10 cellular contexts compared by ENCODE assay signal in genomic region chr3:11567516-11568467, GRCh38.
DNase-seq lines count a peak whose midpoint lies in the region; ATAC-seq, FAIRE-seq and TF ChIP-seq lines count a peak whose summit lies in the region.
"Had no signal": no experiment of that assay in that cellular context is flagged by ENCODE, and none has a peak within 500 bp of the region (broad histone marks: within the 10 kb centered on the region; RNA-seq: fewer than 3 reads in every experiment).

No MANE protein-coding gene starts in this region.

- H3K18ac ChIP-seq in mesenchymal stem cell (ENCODE audit: low read depth in 1 of 2, low read length in 2 of 2), result peak overlapping the region; percentile 98 to 100

- H3K4me1 ChIP-seq in mesenchymal stem cell (ENCODE audit: control insufficient read depth, insufficient read depth, low read depth, low read length) (peaks cover 46% of the 10 kb centered on the region), upper lobe of left lung (peaks cover 14 to 43% (median 23%) of the 10 kb centered on the region in 4 donors), SJCRH30 (peaks cover 11% of the 10 kb centered on the region)

- no peak overlapping the region for H3K4me3 ChIP-seq in bronchial epithelial cell (ENCODE audit: low read depth, low read length)
- peak overlapping the region; percentile 49 to 69 for H3K4me3 ChIP-seq in mesenchymal stem cell (ENCODE audit: insufficient read depth in 1 of 2, low read depth in 1 of 2, low read length in 2 of 2)
- H3K4me3 ChIP-seq in upper lobe of left lung, result no peak overlapping the region
- no peak overlapping the region for H3K4me3 ChIP-seq in SJCRH30
- H3K4me3 ChIP-seq: BLaER1 had no signal

- CTCF ChIA-PET in activated naive CD4-positive, alpha-beta T cell treated with anti-CD3 and anti-CD28 coated beads, Interleukin-2, amount 10 ng/mL, durations not matched to agents 7 days and 5 days (lab: Charles Lee), result no interaction called here
- CTCF ChIA-PET in HEK293T (lab: Yijun Ruan, JAX), result no interaction called here

- WGBS in mesenchymal stem cell, result 75% methylated on average over 27 of the region's 27 CpGs
- WGBS in upper lobe of left lung, 2 donors, result 94% methylated on average over 18 to 27 of the region's 27 CpGs

- H3K36me3 ChIP-seq in bronchial epithelial cell (ENCODE audit: control insufficient read depth, insufficient read depth, low read length) (peaks cover 17% of the 10 kb centered on the region), mesenchymal stem cell (ENCODE audit: control insufficient read depth in 1 of 2, insufficient read depth in 2 of 2, low read depth in 1 of 2, low read length in 2 of 2) (peaks cover 52 to 64% of the 10 kb centered on the region in 2 experiments), upper lobe of left lung (peaks cover 0 to 39% (median 17%) of the 10 kb centered on the region in 4 donors), SJCRH30 (peaks cover 18% of the 10 kb centered on the region)

- no peaks in the 10 kb centered on the region for H3K27me3 Mint-ChIP-seq in activated naive CD4-positive, alpha-beta T cell treated with anti-CD3 and anti-CD28 coated beads, Interleukin-2, amount 10 ng/mL, durations not matched to agents 7 days and 5 days

- ATAC-seq in upper lobe of left lung (ENCODE audit: low FRiP score in 2 of 2) (peak in 1 of 2 donors; percentile 47), GM19395 (IDR thresholded peaks at IDR 0.05; ENCODE audit: unreplicated experiment) (no peak)

- H3K27ac ChIP-seq in mesenchymal stem cell (ENCODE audit: low read length, poor library complexity, severe bottlenecking), result peak overlapping the region; percentile 99
- H3K27ac ChIP-seq in upper lobe of left lung, result peak overlapping the region; percentile 65 to 83 (median 74)
- no peak overlapping the region for H3K27ac ChIP-seq in SJCRH30
- H3K27ac ChIP-seq: BLaER1 had no signal

- no peaks in the 10 kb centered on the region for H3K4me1 Mint-ChIP-seq in activated naive CD4-positive, alpha-beta T cell treated with anti-CD3 and anti-CD28 coated beads, Interleukin-2, amount 10 ng/mL, durations not matched to agents 7 days and 5 days

- H3K9ac ChIP-seq in mesenchymal stem cell (ENCODE audit: low read length), result peak overlapping the region; percentile 95
- H3K9ac ChIP-seq: BLaER1 had no signal

- H3K79me1 ChIP-seq in mesenchymal stem cell (replicated peaks; ENCODE audit: low read length, poor library complexity, severe bottlenecking), result peaks cover 22% of the 10 kb centered on the region

- H2BK12ac ChIP-seq in mesenchymal stem cell (ENCODE audit: low read length in 2 of 2), result peak overlapping the region; percentile 72 to 100

- H3K27me3 ChIP-seq in bronchial epithelial cell (ENCODE audit: control insufficient read depth, insufficient read depth, low read length) (no peaks in the 10 kb centered on the region), mesenchymal stem cell (ENCODE audit: control insufficient read depth in 1 of 2, insufficient read depth in 1 of 2, low read length in 2 of 2) (no peaks in the 10 kb centered on the region), upper lobe of left lung (no peaks in the 10 kb centered on the region), SJCRH30 (no peaks in the 10 kb centered on the region)
- H3K27me3 ChIP-seq: BLaER1 had no signal

- no peak for TF ChIP-seq POLR2A in upper lobe of left lung (IDR thresholded peaks at IDR 0.05)

- H3K9me3 Mint-ChIP-seq in activated naive CD4-positive, alpha-beta T cell treated with anti-CD3 and anti-CD28 coated beads, Interleukin-2, amount 10 ng/mL, durations not matched to agents 7 days and 5 days, result no peaks in the 10 kb centered on the region

- H3K27ac Mint-ChIP-seq in activated naive CD4-positive, alpha-beta T cell treated with anti-CD3 and anti-CD28 coated beads, Interleukin-2, amount 10 ng/mL, durations not matched to agents 7 days and 5 days, result no peak overlapping the region

- no peak for TF ChIP-seq CTCF in bronchial epithelial cell (IDR thresholded peaks at IDR 0.05; ENCODE audit: insufficient read depth, low read length, severe bottlenecking)
- no peak for TF ChIP-seq CTCF in upper lobe of left lung (IDR thresholded peaks at IDR 0.05)

- H3K4me3 Mint-ChIP-seq in activated naive CD4-positive, alpha-beta T cell treated with anti-CD3 and anti-CD28 coated beads, Interleukin-2, amount 10 ng/mL, durations not matched to agents 7 days and 5 days, result no peak overlapping the region

- peak overlapping the region in 1 of 2 experiments; percentile 100 for H3K14ac ChIP-seq in mesenchymal stem cell (ENCODE audit: low read length in 2 of 2)

- peak overlapping the region; percentile 99 for H4K91ac ChIP-seq in mesenchymal stem cell (ENCODE audit: low read length)

- peaks cover 18% of the 10 kb centered on the region for H3K36me3 Mint-ChIP-seq in activated naive CD4-positive, alpha-beta T cell treated with anti-CD3 and anti-CD28 coated beads, Interleukin-2, amount 10 ng/mL, durations not matched to agents 7 days and 5 days

- no peaks in the 10 kb centered on the region for H3K9me3 ChIP-seq in mesenchymal stem cell (ENCODE audit: control insufficient read depth, low read length)
- H3K9me3 ChIP-seq in upper lobe of left lung, result no peaks in the 10 kb centered on the region
- no peaks in the 10 kb centered on the region for H3K9me3 ChIP-seq in SJCRH30 (replicated peaks)
- H3K9me3 ChIP-seq: BLaER1 had no signal

- H2AK5ac ChIP-seq in mesenchymal stem cell (ENCODE audit: low read length, severe bottlenecking), result peak overlapping the region; percentile 65

- FAIRE-seq in bronchial epithelial cell (lab: Jason Lieb, UNC), result no peak

- no peak overlapping the region for H2AFZ ChIP-seq in mesenchymal stem cell (ENCODE audit: low read depth, low read length)

- peak; percentile 12 for DNase-seq in activated naive CD4-positive, alpha-beta T cell treated with anti-CD3 and anti-CD28 coated beads, Interleukin-2, amount 10 ng/mL, durations not matched to agents 7 days and 5 days
- no peak for DNase-seq in activated naive CD4-positive, alpha-beta T cell treated with Interleukin-2 at 50 U/mL for 16 hours
- DNase-seq in bronchial epithelial cell (ENCODE audit: low read depth), result peak; percentile 71
- DNase-seq in mesenchymal stem cell, result peak; percentile 91
- no peak for DNase-seq in upper lobe of left lung
- DNase-seq in HEK293T (ENCODE audit: extremely low spot score), result no peak
- DNase-seq in SJCRH30, result no peak
- DNase-seq: effector CD8-positive, alpha-beta T cell had no signal

- peak overlapping the region; percentile 92 for H2BK5ac ChIP-seq in mesenchymal stem cell (ENCODE audit: low read depth, low read length, poor library complexity, severe bottlenecking)

- H4K8ac ChIP-seq in mesenchymal stem cell (ENCODE audit: low read length), result peak overlapping the region; percentile 98

- H3K23ac ChIP-seq in mesenchymal stem cell (ENCODE audit: low read length in 2 of 2), result peak overlapping the region in 1 of 2 experiments; percentile 96

- TF ChIP-seq EP300 in upper lobe of left lung (IDR thresholded peaks at IDR 0.05), result no peak

- peak overlapping the region; percentile 94 to 99 for H3K4ac ChIP-seq in mesenchymal stem cell (ENCODE audit: low read depth in 1 of 2, low read length in 2 of 2)

- H3K4me2 ChIP-seq in mesenchymal stem cell (ENCODE audit: low read length, poor library complexity, severe bottlenecking), result peak overlapping the region; percentile 62
- H3K4me2 ChIP-seq: BLaER1 had no signal

- peak overlapping the region; percentile 97 for H2BK15ac ChIP-seq in mesenchymal stem cell (ENCODE audit: low read depth, poor library complexity, severe bottlenecking)

- peak overlapping the region; percentile 97 for H2BK120ac ChIP-seq in mesenchymal stem cell (ENCODE audit: low read depth, low read length)

- POLR2A ChIA-PET in HEK293T (lab: Yijun Ruan, JAX), result no interaction called here

TF ChIP-seq in HEK293T, 16 proteins besides CTCF, POLR2A, EP300 and RAD21:
- TF ChIP-seq SP1 (IDR thresholded peaks at IDR 0.05), result no peak
- no peak for TF ChIP-seq HDGF (IDR thresholded peaks at IDR 0.05; ENCODE audit: borderline replicate concordance)
- no peak for TF ChIP-seq L3MBTL2 (conservative IDR thresholded peaks at IDR 0.05)
- TF ChIP-seq BHLHE40 (IDR thresholded peaks at IDR 0.05; ENCODE audit: borderline replicate concordance), result no peak
- TF ChIP-seq SUZ12 (IDR thresholded peaks at IDR 0.05), result no peak
- no peak for TF ChIP-seq NFRKB (IDR thresholded peaks at IDR 0.05)
- TF ChIP-seq LEF1 (IDR thresholded peaks at IDR 0.05; ENCODE audit: borderline replicate concordance), result no peak
- TF ChIP-seq ZNF384 (IDR thresholded peaks at IDR 0.05), result no peak
- no peak for TF ChIP-seq FOXK2 (IDR thresholded peaks at IDR 0.05)
- TF ChIP-seq PKNOX1 (IDR thresholded peaks at IDR 0.05), result no peak
- no peak for TF ChIP-seq FOXM1 (IDR thresholded peaks at IDR 0.05; ENCODE audit: borderline replicate concordance)
- TF ChIP-seq ELF4 (IDR thresholded peaks at IDR 0.05), result no peak
- TF ChIP-seq CTBP1 (IDR thresholded peaks at IDR 0.05; ENCODE audit: borderline replicate concordance), result no peak
- no peak for TF ChIP-seq TARDBP (IDR thresholded peaks at IDR 0.05)
- no peak for TF ChIP-seq ARNT (IDR thresholded peaks at IDR 0.05)
- TF ChIP-seq FOXA1 (IDR thresholded peaks at IDR 0.05), result no peak

Comparison
In these comparisons a context has a peak if more than half of its experiments do, and no peak if none do; other contexts are left out.
1. DNase-seq: peak in activated naive CD4-positive, alpha-beta T cell treated with anti-CD3 and anti-CD28 coated beads, Interleukin-2, amount 10 ng/mL, durations not matched to agents 7 days and 5 days (single experiment), bronchial epithelial cell (single experiment) and mesenchymal stem cell (single experiment); none in activated naive CD4-positive, alpha-beta T cell treated with Interleukin-2 at 50 U/mL for 16 hours (single experiment), upper lobe of left lung (0 of 2), HEK293T (single experiment) and SJCRH30 (0 of 2).
2. H3K4me3 ChIP-seq: peak in mesenchymal stem cell (2 of 2); none in bronchial epithelial cell (single experiment), upper lobe of left lung (0 of 4) and SJCRH30 (single experiment).